Comparison of ENCODE assay signal across 17 cellular contexts in the genomic region with DNA sequence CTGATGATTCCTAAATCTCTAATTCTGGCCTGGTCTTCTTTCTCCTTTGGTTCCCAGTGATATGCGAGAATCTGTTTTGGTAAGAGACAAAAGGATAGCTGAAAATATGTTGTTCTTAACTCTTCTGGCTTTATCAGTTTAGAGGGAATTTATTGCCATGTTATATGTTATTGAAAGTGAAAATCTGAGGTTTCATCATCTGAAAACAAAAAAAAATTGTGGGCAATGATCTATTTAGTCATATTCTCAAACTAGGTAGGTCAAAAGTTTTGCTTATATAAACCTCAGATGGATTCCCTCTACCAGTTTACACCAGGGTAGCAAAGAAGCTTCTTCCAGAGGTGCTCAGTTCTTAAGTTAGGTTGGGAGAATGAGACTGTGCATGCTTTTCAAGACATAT.
DNase-seq lines count a peak whose midpoint lies in the region; ATAC-seq, FAIRE-seq and TF ChIP-seq lines count a peak whose summit lies in the region.
"Had no signal": no experiment of that assay in that cellular context is flagged by ENCODE, and none has a peak within 500 bp of the region (broad histone marks: within the 10 kb centered on the region; RNA-seq: fewer than 3 reads in every experiment).

No MANE protein-coding gene starts in this region.

- peak overlapping the region; percentile 35 for H3K27ac ChIP-seq in CD4-positive, alpha-beta memory T cell (ENCODE audit: low read depth, low read length)
- H3K27ac ChIP-seq: RWPE1 had no signal

- H3K9me3 Mint-ChIP-seq in CD4-positive, alpha-beta memory T cell = no peaks in the 10 kb centered on the region
- no peaks in the 10 kb centered on the region for H3K9me3 Mint-ChIP-seq in activated CD8-positive, alpha-beta T cell treated with anti-CD3 and anti-CD28 coated beads for 36 hours
- peaks cover 0 to 5% (median 0%) of the 10 kb centered on the region in 7 donors for H3K9me3 Mint-ChIP-seq in naive B cell

- peak overlapping the region; percentile 43 to 96 (median 81) for H3K27ac Mint-ChIP-seq in CD4-positive, alpha-beta memory T cell
- H3K27ac Mint-ChIP-seq in activated CD8-positive, alpha-beta T cell treated with anti-CD3 and anti-CD28 coated beads for 36 hours = peak overlapping the region; percentile 92
- H3K27ac Mint-ChIP-seq in naive B cell = peak overlapping the region in 4 of 6 donors; percentile 3 to 92 (median 36)

- peaks cover 78% of the 10 kb centered on the region for H3K4me1 ChIP-seq in CD4-positive, alpha-beta memory T cell (ENCODE audit: insufficient read depth, low read length)

- intact Hi-C loops in CD4-positive, alpha-beta memory T cell (cut with micrococcal nuclease) = loop anchor here (2.0 to 10.0 kb wide), 2 partner anchors 117 to 1159 kb away; a partner anchor contains a TSS
- intact Hi-C loops in activated CD8-positive, alpha-beta T cell treated with anti-CD3 and anti-CD28 coated beads for 36 hours (cut with micrococcal nuclease) = loop anchor here (5.0 kb wide), 2 partner anchors 96 to 166 kb away; no protein-coding TSS in a partner anchor

- H3K4me3 ChIP-seq in CD4-positive, alpha-beta memory T cell (ENCODE audit: low read length in 2 of 2) = no peak overlapping the region

- CTCF ChIA-PET in CD4-positive, alpha-beta memory T cell (lab: Charles Lee; ENCODE audit: partially characterized antibody) = interaction anchor here (1.6 kb wide), 1 partner anchor 98 kb away, joined by 4 read pairs; no protein-coding TSS in a partner anchor
- CTCF ChIA-PET in activated CD8-positive, alpha-beta T cell treated with anti-CD3 and anti-CD28 coated beads for 36 hours (lab: Charles Lee) = interaction anchor here (1.7 kb wide), 1 partner anchor 77 kb away, joined by 3 read pairs; no protein-coding TSS in a partner anchor

- H3K4me3 Mint-ChIP-seq in CD4-positive, alpha-beta memory T cell = peak overlapping the region; percentile 8 to 73 (median 36)
- peak overlapping the region; percentile 42 for H3K4me3 Mint-ChIP-seq in activated CD8-positive, alpha-beta T cell treated with anti-CD3 and anti-CD28 coated beads for 36 hours
- H3K4me3 Mint-ChIP-seq in naive B cell = peak overlapping the region in 1 of 8 donors; percentile 17

- no peak for TF ChIP-seq POLR2A in GM12891 (IDR thresholded peaks at IDR 0.05; ENCODE audit: low read depth, low read length)

- no peaks in the 10 kb centered on the region for H3K9me3 ChIP-seq in CD4-positive, alpha-beta memory T cell (ENCODE audit: control insufficient read depth in 1 of 2, low read length in 2 of 2)

- ATAC-seq in activated CD8-positive, alpha-beta T cell treated with anti-CD3 and anti-CD28 coated beads for 36 hours = no peak
- no peak for ATAC-seq in naive B cell (ENCODE audit: low read depth in 2 of 2)
- no peak for ATAC-seq in GM19351 (IDR thresholded peaks at IDR 0.05; ENCODE audit: unreplicated experiment)
- no peak for ATAC-seq in GM19467 (IDR thresholded peaks at IDR 0.05; ENCODE audit: unreplicated experiment)

- peaks cover 45 to 73% (median 60%) of the 10 kb centered on the region in 4 donors for H3K4me1 Mint-ChIP-seq in CD4-positive, alpha-beta memory T cell
- peaks cover 65% of the 10 kb centered on the region for H3K4me1 Mint-ChIP-seq in activated CD8-positive, alpha-beta T cell treated with anti-CD3 and anti-CD28 coated beads for 36 hours (ENCODE audit: low read depth)
- peaks cover 38 to 62% (median 38%) of the 10 kb centered on the region in 3 donors for H3K4me1 Mint-ChIP-seq in naive B cell

- no peaks in the 10 kb centered on the region for H3K27me3 ChIP-seq in CD4-positive, alpha-beta memory T cell (ENCODE audit: insufficient read depth, low read length)

- no peaks in the 10 kb centered on the region for H3K27me3 Mint-ChIP-seq in CD4-positive, alpha-beta memory T cell
- no peaks in the 10 kb centered on the region for H3K27me3 Mint-ChIP-seq in activated CD8-positive, alpha-beta T cell treated with anti-CD3 and anti-CD28 coated beads for 36 hours
- H3K27me3 Mint-ChIP-seq in naive B cell = no peaks in the 10 kb centered on the region

- no peak for TF ChIP-seq CTCF in activated CD8-positive, alpha-beta T cell treated with anti-CD3 and anti-CD28 coated beads for 36 hours (IDR thresholded peaks at IDR 0.05)

- peaks cover 0 to 2% of the 10 kb centered on the region in 2 donors for H3K36me3 Mint-ChIP-seq in CD4-positive, alpha-beta memory T cell
- H3K36me3 Mint-ChIP-seq in activated CD8-positive, alpha-beta T cell treated with anti-CD3 and anti-CD28 coated beads for 36 hours (ENCODE audit: low read depth) = peaks cover 3% of the 10 kb centered on the region
- no peaks in the 10 kb centered on the region for H3K36me3 Mint-ChIP-seq in naive B cell

- no peaks in the 10 kb centered on the region for H3K36me3 ChIP-seq in CD4-positive, alpha-beta memory T cell (ENCODE audit: insufficient read depth, low read length)

- FAIRE-seq in GM12891 (lab: Jason Lieb, UNC) = peak; percentile 77
- FAIRE-seq: astrocyte, H1, keratinocyte, TTC549 had no signal

- POLR2A ChIA-PET in CD4-positive, alpha-beta memory T cell (lab: Charles Lee; ENCODE audit: partially characterized antibody) = interaction anchor here (0.7 to 2.2 kb wide), 7 partner anchors 81 to 748 kb away, joined by 3 to 19 read pairs (median 5); a partner anchor contains a TSS
- POLR2A ChIA-PET in activated CD8-positive, alpha-beta T cell treated with anti-CD3 and anti-CD28 coated beads for 36 hours (lab: Charles Lee) = interaction anchor here (1.5 kb wide), 1 partner anchor 91 kb away, joined by 4 read pairs; no protein-coding TSS in a partner anchor

- no peak for DNase-seq in CD4-positive, alpha-beta memory T cell
- DNase-seq in GM12891 (ENCODE audit: insufficient read length, low spot score) (no peak), naive B cell (no peak), NCI-H2227 (lab: John Stamatoyannopoulos, UW; ENCODE audit: unreplicated experiment) (no peak)
- DNase-seq in activated CD8-positive, alpha-beta T cell treated with anti-CD3 and anti-CD28 coated beads for 36 hours = no peak
- DNase-seq: activated CD4-positive, alpha-beta T cell treated with anti-CD3 and anti-CD28 coated beads for 48 hours; DMS 273 treated with DMSO at 0.1 percent for 48 hours; mammary epithelial cell; NCI-H1694 treated with DMSO at 0.1 percent for 48 hours; NCI-H345 had no signal

TF ChIP-seq in GM12891, 5 proteins besides CTCF, POLR2A, EP300 and RAD21:
- TF ChIP-seq POU2F2 (IDR thresholded peaks at IDR 0.05; ENCODE audit: low read depth, low read length) (no peak), SPI1 (IDR thresholded peaks at IDR 0.05; ENCODE audit: low read depth, low read length) (no peak), POLR2AphosphoS5 (IDR thresholded peaks at IDR 0.05; ENCODE audit: low read depth, low read length) (no peak), TAF1 (IDR thresholded peaks at IDR 0.05; ENCODE audit: low read depth, low read length) (no peak), PAX5 (IDR thresholded peaks at IDR 0.05; ENCODE audit: insufficient read depth, low read length, severe bottlenecking) (no peak)

Comparison
In these comparisons a context has a peak if more than half of its experiments do, and no peak if none do; other contexts are left out.
1. H3K27ac Mint-ChIP-seq: peak in every context shown above with its lines; median percentile 92 in activated CD8-positive, alpha-beta T cell treated with anti-CD3 and anti-CD28 coated beads for 36 hours; 81 in CD4-positive, alpha-beta memory T cell; 36 in naive B cell.